Comparison of ENCODE assay signal across 8 cellular contexts in genomic region chr13:74290324-74290773, GRCh38.
DNase-seq lines count a peak whose midpoint lies in the region; ATAC-seq, FAIRE-seq and TF ChIP-seq lines count a peak whose summit lies in the region.

No MANE protein-coding gene starts in this region.

- CTCF ChIA-PET in A549 (lab: Yijun Ruan, JAX): no interaction called here

- no peak for TF ChIP-seq RAD21 in A549 (conservative IDR thresholded peaks at IDR 0.05 in 1 of 2, IDR thresholded peaks at IDR 0.05 in 1 of 2)

- H3K9me3 ChIP-seq in A549: no peaks in the 10 kb centered on the region
- H3K9me3 ChIP-seq in neural progenitor cell (ENCODE audit: low read depth): no peaks in the 10 kb centered on the region
- no peaks in the 10 kb centered on the region for H3K9me3 ChIP-seq in stomach

- H3K36me3 ChIP-seq in neural progenitor cell (no peaks in the 10 kb centered on the region), stomach (no peaks in the 10 kb centered on the region)

- H3K27me3 Mint-ChIP-seq in neural progenitor cell (ENCODE audit: insufficient read depth, low read depth): peaks cover 5% of the 10 kb centered on the region

- no peaks in the 10 kb centered on the region for H3K36me3 Mint-ChIP-seq in neural progenitor cell

- H3K9me3 Mint-ChIP-seq in neural progenitor cell: no peaks in the 10 kb centered on the region

- TF ChIP-seq EP300 in A549 (IDR thresholded peaks at IDR 0.05) (no peak), stomach (IDR thresholded peaks at IDR 0.05) (no peak)

- H2AFZ ChIP-seq in neural progenitor cell (replicated peaks): peak overlapping the region; percentile 4

- no peaks in the 10 kb centered on the region for H4K20me1 ChIP-seq in neural progenitor cell (ENCODE audit: low read depth)

- no peak overlapping the region for H3K4me2 ChIP-seq in A549
- H3K4me2 ChIP-seq in neural progenitor cell: no peak overlapping the region

- no peak overlapping the region for H3K27ac ChIP-seq in A549
- no peak overlapping the region for H3K27ac ChIP-seq in neural progenitor cell
- H3K27ac ChIP-seq in stomach: peak overlapping the region in 1 of 5 donors; percentile 64

- no peaks in the 10 kb centered on the region for H3K79me2 ChIP-seq in neural progenitor cell (ENCODE audit: low read depth)

- TF ChIP-seq CTCF in A549 (IDR thresholded peaks at IDR 0.05) (no peak), neural progenitor cell (IDR thresholded peaks at IDR 0.05) (no peak), stomach (IDR thresholded peaks at IDR 0.05) (no peak)

- no peaks in the 10 kb centered on the region for H3K27me3 ChIP-seq in neural progenitor cell
- no peaks in the 10 kb centered on the region for H3K27me3 ChIP-seq in stomach

- POLR2A ChIA-PET in A549 (lab: Yijun Ruan, JAX): no interaction called here

- H3K4me3 ChIP-seq in A549: no peak overlapping the region
- no peak overlapping the region for H3K4me3 ChIP-seq in neural progenitor cell
- H3K4me3 ChIP-seq in stomach: peak overlapping the region in 1 of 4 donors; percentile 7

- H3K27ac Mint-ChIP-seq in neural progenitor cell: peak overlapping the region; percentile 48

- 65% methylated on average over 6 of the region's 6 CpGs for WGBS in A549 (ENCODE audit: missing lambda C conversion rate)
- WGBS in stomach, 5 donors: 19 to 41% (median 38%) methylated on average over 6 of the region's 6 CpGs

- peaks cover 52% of the 10 kb centered on the region for H3K4me1 Mint-ChIP-seq in neural progenitor cell

- peaks cover 13% of the 10 kb centered on the region for H3F3A ChIP-seq in neural progenitor cell (ENCODE audit: low read depth)

- no peak for FAIRE-seq in A549 (lab: Jason Lieb, UNC)

- no peak for TF ChIP-seq POLR2A in A549 (IDR thresholded peaks at IDR 0.05; ENCODE audit: low read length)
- no peak for TF ChIP-seq POLR2A in stomach (IDR thresholded peaks at IDR 0.05)

- DNase-seq in A549 (ENCODE audit: low read depth in 1 of 2, low spot score in 1 of 2): peak in 1 of 2 experiments; percentile 54
- peak; percentile 99 for DNase-seq in NCI-H2171 treated with DMSO at 0.1 percent for 48 hours (lab: John Stamatoyannopoulos, UW)
- DNase-seq in activated T-cell treated with anti-CD3 and anti-CD28 coated beads for 4 hours: peak; percentile 9
- peak; percentile 91 for DNase-seq in fibroblast of peridontal ligament (ENCODE audit: extremely low read depth)
- DNase-seq in neural progenitor cell (ENCODE audit: low spot score): peak; percentile 52
- no peak for DNase-seq in stomach

- peak overlapping the region; percentile 44 for H3K4me3 Mint-ChIP-seq in neural progenitor cell

- peak in 1 of 2 experiments; percentile 67; a peak in 3 of 6 replicates for ATAC-seq in A549
- ATAC-seq in GM18517 (IDR thresholded peaks at IDR 0.05; ENCODE audit: unreplicated experiment): peak; percentile 80
- ATAC-seq in HG02970 (IDR thresholded peaks at IDR 0.05; ENCODE audit: low FRiP score, unreplicated experiment): peak; percentile 63

- peaks cover 12% of the 10 kb centered on the region; the same call in 2 of the 3 replicates for H3K4me1 ChIP-seq in A549
- H3K4me1 ChIP-seq in neural progenitor cell: peaks cover 26% of the 10 kb centered on the region
- H3K4me1 ChIP-seq in stomach: peaks cover 21 to 42% (median 36%) of the 10 kb centered on the region in 4 donors

- H3K9ac ChIP-seq in neural progenitor cell: no peak overlapping the region

- intact Hi-C loops in stomach (cut with DNase I; ENCODE audit: low total_unique reads): no loop called here

TF ChIP-seq in A549, 52 proteins besides CTCF, POLR2A, EP300 and RAD21:
- TF ChIP-seq MAFK (IDR thresholded peaks at IDR 0.05; ENCODE audit: partially characterized antibody) (peak; percentile 78), CBX2 (IDR thresholded peaks at IDR 0.05; ENCODE audit: borderline replicate concordance, low read depth) (no peak), FOXS1 (CRISPR knock-in tag; IDR thresholded peaks at IDR 0.05) (no peak)
